15 cellular contexts compared by ENCODE assay signal in the genomic region with DNA sequence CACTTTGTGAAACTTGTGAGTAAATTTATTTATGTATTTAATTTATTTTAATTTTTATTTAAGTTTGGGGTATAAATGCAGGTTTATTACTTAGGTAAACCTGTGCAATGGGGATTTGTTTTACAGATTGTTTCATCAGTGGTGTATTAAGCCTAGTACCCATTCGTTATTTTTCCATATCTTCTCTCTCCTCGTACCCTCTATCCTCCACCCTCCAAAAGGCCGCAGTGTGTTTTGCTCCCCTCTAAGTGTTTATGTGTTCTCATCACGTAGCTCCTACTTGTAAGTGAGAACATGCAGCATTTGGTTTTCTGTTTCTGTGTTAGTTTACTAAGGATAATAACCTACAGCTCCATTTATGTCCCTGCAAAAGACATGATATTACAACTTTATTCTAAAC.
"Had no signal": no experiment of that assay in that cellular context is flagged by ENCODE, and none has a peak within 500 bp of the region (broad histone marks: within the 10 kb centered on the region; RNA-seq: fewer than 3 reads in every experiment).

No MANE protein-coding gene starts in this region.

- H3K27ac ChIP-seq: adrenal gland, cardiac muscle cell, epithelial cell of prostate, left ventricle myocardium inferior, thoracic aorta, VCaP had no signal

- H3K4me3 ChIP-seq: adrenal gland, cardiac muscle cell, left ventricle myocardium inferior, thoracic aorta had no signal

- H3K27me3 ChIP-seq: adrenal gland, cardiac muscle cell had no signal

- H3K4me1 ChIP-seq: adrenal gland, left ventricle myocardium inferior had no signal

- H3K9me3 ChIP-seq: adrenal gland, thoracic aorta had no signal

- ATAC-seq: activated CD8-positive, alpha-beta memory T cell treated with anti-CD3 and anti-CD28 coated beads, Interleukin-2, amount 10 ng/mL, durations not matched to agents 7 days and 5 days; naive thymus-derived CD8-positive, alpha-beta T cell; stimulated activated effector memory CD8-positive, alpha-beta T cell treated with anti-CD3 and anti-CD28 coated beads, Interleukin-12 subunit alpha, Interleukin-12 subunit beta, amount 100 ng/mL, for 72 hours had no signal

- H3K36me3 ChIP-seq: adrenal gland, cardiac muscle cell, left ventricle myocardium inferior, thoracic aorta had no signal

- DNase-seq: activated CD4-positive, alpha-beta T cell treated with anti-CD3 and anti-CD28 coated beads, Interleukin-2, amount 50 U/mL, for 48 hours; activated CD8-positive, alpha-beta memory T cell treated with anti-CD3 and anti-CD28 coated beads, Interleukin-2, amount 10 ng/mL, durations not matched to agents 7 days and 5 days; activated effector memory CD4-positive, alpha-beta T cell treated with Interleukin-2 at 50 U/mL for 16 hours; activated T-cell treated with anti-CD3 and anti-CD28 coated beads, Interleukin-2, amount 50 U/mL, for 24 hours; adrenal gland; foreskin melanocyte; left ventricle myocardium inferior; naive thymus-derived CD8-positive, alpha-beta T cell; retina; stimulated activated CD4-positive, alpha-beta T cell treated with anti-CD3 and anti-CD28 coated beads, Interleukin-12 subunit alpha, Interleukin-12 subunit beta, amount 100 ng/mL, for 4 hours had no signal
